ENCODE assay signal across 13 cellular contexts in genomic region chr14:32345311-32345771, GRCh38. TPM values are rescaled to one million over a fixed set of nuclear protein-coding genes. Genes with fewer than 3 reads are reported as not detected.
DNase-seq lines count a peak whose midpoint lies in the region; ATAC-seq and TF ChIP-seq lines count a peak whose summit lies in the region.
"Had no signal": no experiment of that assay in that cellular context is flagged by ENCODE, and none has a peak within 500 bp of the region (broad histone marks: within the 10 kb centered on the region; RNA-seq: fewer than 3 reads in every experiment).

No MANE protein-coding gene starts in this region.

- no peaks in the 10 kb centered on the region for H3K36me3 ChIP-seq in ACC112 (ENCODE audit: insufficient read depth, low read length)
- H3K36me3 ChIP-seq in Loucy (ENCODE audit: insufficient read depth, low read length), result no peaks in the 10 kb centered on the region
- H3K36me3 ChIP-seq: neutrophil had no signal

- H4K20me1 ChIP-seq in Loucy (ENCODE audit: insufficient read depth, low read length, poor library complexity, severe bottlenecking), result no peaks in the 10 kb centered on the region

- H3K9me2 ChIP-seq in Loucy (replicated peaks; ENCODE audit: low read depth, low read length), result no peaks in the 10 kb centered on the region

- H3K4me1 ChIP-seq in ACC112 (ENCODE audit: control insufficient read depth, insufficient read depth, low read length, unreplicated experiment) (no peaks in the 10 kb centered on the region), Loucy (ENCODE audit: insufficient read depth, low read length, poor library complexity, severe bottlenecking) (peaks cover 3% of the 10 kb centered on the region)

- no peak overlapping the region for H3K9ac ChIP-seq in Loucy (ENCODE audit: low read depth, low read length, poor library complexity, severe bottlenecking)

- H3K27ac ChIP-seq in ACC112 (ENCODE audit: low read depth, low read length), result no peak overlapping the region
- H3K27ac ChIP-seq: neutrophil had no signal

- DNase-seq in dedifferentiated amniotic fluid mesenchymal stem cell (ENCODE audit: extremely low spot score) (peak; percentile 18), medulla oblongata (ENCODE audit: extremely low spot score) (peak; percentile 86), H4 (ENCODE audit: low spot score) (no peak), GM19238 (ENCODE audit: insufficient read length, low spot score) (no peak)
- DNase-seq: activated T-cell treated with anti-CD3 and anti-CD28 coated beads for 4 hours, DND-41, NCI-H524, Right ventricle myocardium superior had no signal

- no peak for ATAC-seq in HG03045 (IDR thresholded peaks at IDR 0.05; ENCODE audit: unreplicated experiment)
- no peak for ATAC-seq in HG02623 (IDR thresholded peaks at IDR 0.05; ENCODE audit: unreplicated experiment)

- no peaks in the 10 kb centered on the region for H3K79me2 ChIP-seq in ACC112 (ENCODE audit: control insufficient read depth, insufficient read depth, low read length, unreplicated experiment)
- H3K79me2 ChIP-seq in Loucy (ENCODE audit: insufficient read depth, low read length), result no peaks in the 10 kb centered on the region

- H3K4me3 ChIP-seq in ACC112 (ENCODE audit: low read depth, low read length) (no peak overlapping the region), Loucy (ENCODE audit: low read length, poor library complexity, severe bottlenecking) (no peak overlapping the region)

- TF ChIP-seq CTCF in Loucy (conservative IDR thresholded peaks at IDR 0.05; ENCODE audit: low read length), result no peak

- no peak overlapping the region for H3K4me2 ChIP-seq in Loucy (ENCODE audit: low read depth, low read length, poor library complexity, severe bottlenecking)

- no peaks in the 10 kb centered on the region for H3K27me3 ChIP-seq in ACC112 (ENCODE audit: insufficient read depth, low read length)
- no peaks in the 10 kb centered on the region for H3K27me3 ChIP-seq in Loucy (ENCODE audit: insufficient read depth, low read length, poor library complexity, severe bottlenecking)
- H3K27me3 ChIP-seq: neutrophil had no signal

- H2AFZ ChIP-seq in ACC112 (ENCODE audit: low read length, unreplicated experiment) (peak overlapping the region; percentile 58), Loucy (ENCODE audit: low read length) (peak overlapping the region; percentile 7; the same call in 1 of the 2 replicates)

- H3F3A ChIP-seq in Loucy (ENCODE audit: low read depth), result no peaks in the 10 kb centered on the region

- no peaks in the 10 kb centered on the region for H3K9me3 ChIP-seq in Loucy (ENCODE audit: insufficient read depth, low read depth, low read length)
- H3K9me3 ChIP-seq: neutrophil had no signal

RNA-seq across cellular contexts. Expression of gene AKAP6, which starts 16.2 kb away (rescaled TPM):
- 25.9 and 38.6 TPM in 2 replicates for total RNA-seq in H4 (2014; rRNA removed; shearing (Covaris generic))

Comparison
In these comparisons a context has a peak if more than half of its experiments do, and no peak if none do; other contexts are left out.
1. DNase-seq: peak in dedifferentiated amniotic fluid mesenchymal stem cell (single experiment) and medulla oblongata (single experiment); none in H4 (single experiment) and GM19238 (single experiment).